Comparison of ENCODE assay signal across 28 cellular contexts in genomic region chr20:40283689-40284088, GRCh38.
"Had no signal": no experiment of that assay in that cellular context is flagged by ENCODE, and none has a peak within 500 bp of the region (broad histone marks: within the 10 kb centered on the region; RNA-seq: fewer than 3 reads in every experiment).

No MANE protein-coding gene starts in this region.

- H3K36me3 Mint-ChIP-seq: activated naive CD8-positive, alpha-beta T cell had no signal

- H3K27me3 ChIP-seq: cardiac muscle cell, colonic mucosa, sigmoid colon, suprapubic skin, tibial artery, uterus had no signal

- H3K36me3 ChIP-seq: cardiac muscle cell, colonic mucosa, sigmoid colon, suprapubic skin, tibial artery, uterus had no signal

- H3K4me3 Mint-ChIP-seq: activated naive CD8-positive, alpha-beta T cell; effector memory CD8-positive, alpha-beta T cell; neural crest cell; T-helper 1 cell treated with Interleukin-12 subunit alpha and Interleukin-12 subunit beta and Interleukin-4 antibody, amounts not matched to agents 30 μg/mL and 1 μg/mL, for 36 hours had no signal

- H2AFZ ChIP-seq: parathyroid adenoma had no signal

- H3K9me3 Mint-ChIP-seq: effector memory CD8-positive, alpha-beta T cell; neural crest cell; T-helper 1 cell treated with Interleukin-12 subunit alpha and Interleukin-12 subunit beta and Interleukin-4 antibody, amounts not matched to agents 30 μg/mL and 1 μg/mL, for 36 hours had no signal

- H3K79me2 ChIP-seq: parathyroid adenoma had no signal

- H3K4me3 ChIP-seq: cardiac muscle cell, colonic mucosa, psoas muscle, sigmoid colon, suprapubic skin, tibial artery, uterus had no signal

- DNase-seq: activated CD4-positive, alpha-beta T cell treated with anti-CD3 and anti-CD28 coated beads for 4 hours; activated CD4-positive, alpha-beta T cell treated with anti-CD3 and anti-CD28 coated beads, Interleukin-2, amount 50 U/mL, for 4 hours; activated CD8-positive, alpha-beta memory T cell treated with anti-CD3 and anti-CD28 coated beads for 24 hours; activated effector memory CD4-positive, alpha-beta T cell treated with Interleukin-2 at 50 U/mL for 16 hours; activated naive CD4-positive, alpha-beta T cell treated with Interleukin-2 at 50 U/mL for 16 hours; anterior cingulate cortex; cerebellar nuclear complex; colonic mucosa; effector memory CD8-positive, alpha-beta T cell; head of caudate nucleus; left cardiac atrium; left ventricle myocardium superior; occipital lobe; psoas muscle; sigmoid colon; stimulated activated CD4-positive, alpha-beta T cell treated with anti-CD3 and anti-CD28 coated beads, Interleukin-15, amount 100 ng/mL, for 24 hours; stimulated activated naive CD4-positive, alpha-beta T cell; SW 1271; T-helper 9 cell; tibial artery; uterus had no signal

- H3K27ac Mint-ChIP-seq: activated naive CD8-positive, alpha-beta T cell; effector memory CD8-positive, alpha-beta T cell; T-helper 1 cell treated with Interleukin-12 subunit alpha and Interleukin-12 subunit beta and Interleukin-4 antibody, amounts not matched to agents 30 μg/mL and 1 μg/mL, for 36 hours had no signal

- H3K27ac ChIP-seq: cardiac muscle cell, colonic mucosa, parathyroid adenoma, psoas muscle, sigmoid colon, suprapubic skin, tibial artery, uterus, VCaP had no signal

- H3K4me1 ChIP-seq: colonic mucosa, uterus had no signal

- H3K9me3 ChIP-seq: colonic mucosa, psoas muscle, sigmoid colon, suprapubic skin, tibial artery, uterus had no signal

- ATAC-seq: effector memory CD8-positive, alpha-beta T cell; left cardiac atrium; left ventricle myocardium superior; psoas muscle had no signal

- H3K9ac ChIP-seq: parathyroid adenoma had no signal
